15 cellular contexts compared by ENCODE assay signal in the genomic region with DNA sequence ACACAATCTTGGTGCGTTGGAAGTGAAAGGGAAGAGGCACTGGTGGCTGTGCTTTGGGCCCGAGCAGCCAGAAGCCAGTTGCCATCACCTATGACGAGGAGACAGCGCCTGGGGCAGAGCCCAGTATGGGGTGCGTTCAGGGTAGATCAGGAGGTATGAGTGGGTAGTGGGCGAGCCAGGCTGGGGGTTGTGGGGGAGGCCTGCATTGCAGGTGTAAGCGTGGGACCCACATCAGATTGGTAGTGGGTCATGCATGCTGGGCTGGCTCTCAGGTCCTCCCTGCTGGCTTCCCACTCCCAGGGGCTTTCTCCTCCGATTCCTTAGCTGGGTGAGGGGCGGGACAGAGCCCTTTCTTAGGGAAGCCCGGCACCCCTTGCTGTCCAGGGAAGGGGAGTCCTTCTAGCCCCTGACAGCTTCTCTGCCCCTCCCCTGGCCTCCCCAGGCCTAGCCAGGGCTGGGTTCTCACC. TPM values are rescaled to one million over a fixed set of nuclear protein-coding genes. Genes with fewer than 3 reads are reported as not detected.
DNase-seq lines count a peak whose midpoint lies in the region; ATAC-seq, FAIRE-seq and TF ChIP-seq lines count a peak whose summit lies in the region.
"Had no signal": no experiment of that assay in that cellular context is flagged by ENCODE, and none has a peak within 500 bp of the region (broad histone marks: within the 10 kb centered on the region; RNA-seq: fewer than 3 reads in every experiment).

No MANE protein-coding gene starts in this region.

- no peaks in the 10 kb centered on the region for H3K27me3 ChIP-seq in colonic mucosa
- H3K27me3 ChIP-seq: uterus had no signal

- peak overlapping the region; percentile 27 for H3K27ac ChIP-seq in colonic mucosa
- H3K27ac ChIP-seq: C4-2B, uterus had no signal

- no peak for TF ChIP-seq CTCF in colonic mucosa (IDR thresholded peaks at IDR 0.05)

- peak overlapping the region in 1 of 2 donors; percentile 35 for H3K9ac ChIP-seq in colonic mucosa (ENCODE audit: low read depth in 2 of 2, low read length in 2 of 2)

- DNase-seq in GM12891 (ENCODE audit: insufficient read length, low spot score) = no peak
- peak; percentile 8 for DNase-seq in activated CD4-positive, alpha-beta T cell treated with anti-CD3 and anti-CD28 coated beads, Interleukin-2, amount 50 U/mL, for 1 hour
- no peak for DNase-seq in colonic mucosa
- peak; percentile 38 for DNase-seq in stimulated activated CD4-positive, alpha-beta T cell treated with anti-CD3 and anti-CD28 coated beads, Interleukin-4, amount 100 ng/mL, for 1 hour
- DNase-seq in dermis blood vessel endothelial cell = no peak
- DNase-seq: glutamatergic neuron, NCI-H2029, uterus had no signal

- H3K36me3 ChIP-seq in colonic mucosa = no peaks in the 10 kb centered on the region
- H3K36me3 ChIP-seq: uterus had no signal

- FAIRE-seq in GM12891 (lab: Jason Lieb, UNC) = peak; percentile 26

- ATAC-seq in HG03432 (IDR thresholded peaks at IDR 0.05; ENCODE audit: unreplicated experiment) (no peak), GM21825 (IDR thresholded peaks at IDR 0.05; ENCODE audit: unreplicated experiment) (no peak), HG02970 (IDR thresholded peaks at IDR 0.05; ENCODE audit: low FRiP score, unreplicated experiment) (no peak)
- ATAC-seq: HepG2 had no signal

- H3K9me3 ChIP-seq in colonic mucosa = no peaks in the 10 kb centered on the region
- H3K9me3 ChIP-seq: uterus had no signal

- no peak overlapping the region for H3K4me3 ChIP-seq in colonic mucosa
- H3K4me3 ChIP-seq: uterus had no signal

- H3K4me1 ChIP-seq in colonic mucosa = no peaks in the 10 kb centered on the region
- H3K4me1 ChIP-seq: uterus had no signal

- TF ChIP-seq POLR2A in GM12891 (IDR thresholded peaks at IDR 0.05; ENCODE audit: low read depth, low read length) = peak; percentile 17; the same call in 1 of the 2 replicates

- intact Hi-C loops in colonic mucosa (cut with DNase I) = loop anchor here (2.0 kb wide), 1 partner anchor 87 kb away; no protein-coding TSS in a partner anchor

TF ChIP-seq in GM12891, 5 proteins besides CTCF, POLR2A, EP300 and RAD21:
- no peak for TF ChIP-seq PAX5 (IDR thresholded peaks at IDR 0.05; ENCODE audit: insufficient read depth, low read length, severe bottlenecking)
- TF ChIP-seq SPI1 (IDR thresholded peaks at IDR 0.05; ENCODE audit: low read depth, low read length) = no peak
- no peak for TF ChIP-seq POLR2AphosphoS5 (IDR thresholded peaks at IDR 0.05; ENCODE audit: low read depth, low read length)
- no peak for TF ChIP-seq TAF1 (IDR thresholded peaks at IDR 0.05; ENCODE audit: low read depth, low read length)
- TF ChIP-seq POU2F2 (IDR thresholded peaks at IDR 0.05; ENCODE audit: low read depth, low read length) = no peak

RNA-seq across cellular contexts. Expression of a gene that starts 0.4 kb away (rescaled TPM):
- polyA plus RNA-seq in GM12891 (2012; ENCODE audit: low read depth, missing spikeins) = 9.5 TPM
- total RNA-seq in colonic mucosa (1 to 10 TPM in 1 of 2 donors, under 1 TPM in 1; 0.53 to 1.4 TPM), dermis blood vessel endothelial cell (not detected in 2 replicates)
- total RNA-seq: dermis microvascular lymphatic vessel endothelial cell, H4, HepG2 had no signal
- polyA plus RNA-seq: HepG2 had no signal

RNA-seq across cellular contexts. Expression of a gene that starts 41.6 kb away (rescaled TPM):
- 278 TPM for polyA plus RNA-seq in GM12891 (2012; ENCODE audit: low read depth, missing spikeins)
- total RNA-seq in colonic mucosa = 1 to 10 TPM; 1.4 to 3.8 TPM
- total RNA-seq in dermis blood vessel endothelial cell = 0.17 and 0.23 TPM in 2 replicates

RNA-seq across cellular contexts. Expression of a gene that starts 42.1 kb away (rescaled TPM):
- polyA plus RNA-seq in GM12891 (2012; ENCODE audit: low read depth, missing spikeins) = 1.4 TPM
- 1 to 10 TPM; 4.0 to 7.6 TPM for total RNA-seq in colonic mucosa
- 2.8 and 4.4 TPM in 2 replicates for total RNA-seq in dermis blood vessel endothelial cell

RNA-seq across cellular contexts. Expression of a gene that starts 50.9 kb away (rescaled TPM):
- polyA plus RNA-seq in GM12891 (2012; ENCODE audit: low read depth, missing spikeins) = 3.1 TPM
- total RNA-seq in colonic mucosa (10 to 100 TPM in 1 of 2 donors, 1 to 10 TPM in 1; 5.2 to 11.6 TPM), dermis blood vessel endothelial cell (0.17 and 0.88 TPM in 2 replicates)

Comparison
In these comparisons a context has a peak if more than half of its experiments do, and no peak if none do; other contexts are left out.
1. DNase-seq: peak in activated CD4-positive, alpha-beta T cell treated with anti-CD3 and anti-CD28 coated beads, Interleukin-2, amount 50 U/mL, for 1 hour (single experiment) and stimulated activated CD4-positive, alpha-beta T cell treated with anti-CD3 and anti-CD28 coated beads, Interleukin-4, amount 100 ng/mL, for 1 hour (single experiment); none in GM12891 (single experiment), colonic mucosa (single experiment) and dermis blood vessel endothelial cell (single experiment).